In the genomic region with DNA sequence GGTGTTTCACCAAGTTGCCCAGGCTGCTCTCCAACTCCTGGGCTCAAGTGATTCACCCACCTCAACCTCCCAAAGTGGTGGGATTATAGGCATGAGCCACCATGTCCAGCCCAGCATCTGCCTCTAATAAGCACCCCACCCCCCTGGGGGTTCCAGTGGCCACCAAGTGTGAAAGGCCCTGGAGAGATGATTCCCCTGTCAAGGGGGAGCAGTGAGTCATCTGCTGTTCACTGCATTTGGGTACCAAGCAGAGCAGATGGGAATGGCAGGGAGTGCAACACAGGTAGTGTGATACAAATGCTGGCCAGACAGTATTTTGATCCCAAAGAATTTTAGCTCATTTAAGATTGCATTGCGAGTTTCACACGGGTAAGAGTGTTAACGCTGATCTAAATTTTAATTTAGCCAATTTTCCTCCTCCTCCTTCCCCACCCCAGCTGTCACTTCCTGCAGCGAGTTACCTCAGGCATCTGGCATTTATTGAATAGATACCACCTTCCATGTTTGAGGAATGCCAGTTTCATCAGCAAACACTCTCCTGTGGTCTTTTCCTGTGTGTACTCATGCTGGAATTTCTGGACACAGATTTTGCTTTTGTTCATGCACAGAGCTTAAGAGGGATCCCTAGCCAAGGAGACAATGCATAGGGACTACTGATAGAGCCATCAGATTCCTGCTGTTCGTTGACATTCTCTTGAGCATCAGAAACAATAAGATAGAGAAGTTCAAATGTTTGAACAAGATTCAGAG, we compare ENCODE assay signal across 15 cellular contexts. TPM values are rescaled to one million over a fixed set of nuclear protein-coding genes. Genes with fewer than 3 reads are reported as not detected.
DNase-seq lines count a peak whose midpoint lies in the region; ATAC-seq and TF ChIP-seq lines count a peak whose summit lies in the region.
"Had no signal": no experiment of that assay in that cellular context is flagged by ENCODE, and none has a peak within 500 bp of the region (broad histone marks: within the 10 kb centered on the region; RNA-seq: fewer than 3 reads in every experiment).

No MANE protein-coding gene starts in this region.

- peak overlapping the region; percentile 56; the same call in 1 of the 2 replicates for H3K27ac ChIP-seq in GM23248
- H3K27ac ChIP-seq: heart right ventricle, left ventricle myocardium inferior, PC-9, right lobe of liver had no signal

- H3K4me3 ChIP-seq in AG10803 (ENCODE audit: low read length) = no peak overlapping the region
- H3K4me3 ChIP-seq in GM23248 = no peak overlapping the region
- no peak overlapping the region for H3K4me3 ChIP-seq in fibroblast of mammary gland (ENCODE audit: control insufficient read depth, low read depth, low read length)
- H3K4me3 ChIP-seq: heart right ventricle, left ventricle myocardium inferior, PC-9, right lobe of liver had no signal

- H2AFZ ChIP-seq in GM23248 = no peak overlapping the region
- H2AFZ ChIP-seq: PC-9 had no signal

- no peaks in the 10 kb centered on the region for H3K9me2 ChIP-seq in GM23248 (ENCODE audit: insufficient read depth)

- DNase-seq in AG10803 (ENCODE audit: low read depth) = peak; percentile 58
- DNase-seq in GM23248 = peak; percentile 15
- DNase-seq in RPMI7951 (ENCODE audit: low read depth) = peak; percentile 80
- peak; percentile 53 for DNase-seq in fibroblast of mammary gland (ENCODE audit: low read depth)
- DNase-seq in activated naive CD4-positive, alpha-beta T cell treated with Interleukin-2 at 50 U/mL for 16 hours = no peak
- no peak for DNase-seq in HPDE6-E6E7 (ENCODE audit: extremely low spot score)
- DNase-seq: GDM1, heart right ventricle, left ventricle myocardium inferior, NCI-H1436, PC-9, right lobe of liver, T-helper 2 cell had no signal

- H3F3A ChIP-seq in GM23248 (ENCODE audit: insufficient read depth) = peaks cover 14% of the 10 kb centered on the region

- H4K20me1 ChIP-seq in GM23248 (ENCODE audit: insufficient read depth) = no peaks in the 10 kb centered on the region

- no peaks in the 10 kb centered on the region for H3K9me3 ChIP-seq in GM23248 (ENCODE audit: low read depth)
- H3K9me3 ChIP-seq: heart right ventricle, left ventricle myocardium inferior, right lobe of liver had no signal

- H3K9ac ChIP-seq in GM23248 = no peak overlapping the region; the same call in 1 of the 2 replicates

- no peak for TF ChIP-seq CTCF in AG10803 (conservative IDR thresholded peaks at IDR 0.05; ENCODE audit: low read length)
- no peak for TF ChIP-seq CTCF in fibroblast of mammary gland (conservative IDR thresholded peaks at IDR 0.05; ENCODE audit: control insufficient read depth, insufficient read depth, low read depth, low read length)

- ATAC-seq in HG02852 (IDR thresholded peaks at IDR 0.05; ENCODE audit: unreplicated experiment) = no peak
- no peak for ATAC-seq in GM18858 (IDR thresholded peaks at IDR 0.05; ENCODE audit: unreplicated experiment)

- H3K4me2 ChIP-seq in GM23248 (ENCODE audit: unreplicated experiment) = peak overlapping the region; percentile 54

- H3K79me2 ChIP-seq in GM23248 (ENCODE audit: insufficient read depth) = no peaks in the 10 kb centered on the region

- in situ Hi-C loops in GM23248 (cut with MboI) = no loop called here

- no peaks in the 10 kb centered on the region for H3K36me3 ChIP-seq in GM23248 (ENCODE audit: low read depth)
- H3K36me3 ChIP-seq: heart right ventricle, left ventricle myocardium inferior, right lobe of liver had no signal

- 43 to 51% methylated on average over 5 of the region's 5 CpGs for WGBS in GM23248 (ENCODE audit: low coverage in 1 of 2, low lambda C conversion rate in 2 of 2, missing lambda C conversion rate in 2 of 2), 2 experiments

- H3K4me1 ChIP-seq in GM23248 (ENCODE audit: insufficient read depth) = peaks cover 17% of the 10 kb centered on the region
- H3K4me1 ChIP-seq: heart right ventricle, left ventricle myocardium inferior had no signal

- no peaks in the 10 kb centered on the region; the same call in 1 of the 2 replicates for H3K27me3 ChIP-seq in GM23248 (replicated peaks; ENCODE audit: insufficient read depth)
- H3K27me3 ChIP-seq: heart right ventricle had no signal

RNA-seq across cellular contexts. Expression of a gene that starts 32.4 kb away (rescaled TPM):
- 13.9 and 25.2 TPM in 2 replicates for total RNA-seq in GM23248 (2014; rRNA removed; shearing (Covaris generic))
- 5.1 and 5.7 TPM in 2 replicates for polyA plus RNA-seq in GM23248 (2016; fragmentation: Nextera tagmentation; extraction: Ambion mirVana)
- 32.4 and 34.5 TPM in 2 replicates for total RNA-seq in RPMI7951 (2014; rRNA removed; shearing (Covaris generic))

Comparison
In these comparisons a context has a peak if more than half of its experiments do, and no peak if none do; other contexts are left out.
1. DNase-seq: peak in AG10803 (single experiment), GM23248 (single experiment), RPMI7951 (single experiment) and fibroblast of mammary gland (single experiment); none in activated naive CD4-positive, alpha-beta T cell treated with Interleukin-2 at 50 U/mL for 16 hours (single experiment) and HPDE6-E6E7 (single experiment).